In genomic region chr3:29493109-29493508, GRCh38 we compare ENCODE assay signal across 23 cellular contexts.
"Had no signal": no experiment of that assay in that cellular context is flagged by ENCODE, and none has a peak within 500 bp of the region (broad histone marks: within the 10 kb centered on the region; RNA-seq: fewer than 3 reads in every experiment).

No MANE protein-coding gene starts in this region.

- H3K27me3 Mint-ChIP-seq: activated CD4-positive, alpha-beta memory T cell treated with anti-CD3 and anti-CD28 coated beads for 36 hours; activated CD4-positive, alpha-beta T cell treated with anti-CD3 and anti-CD28 coated beads, Interleukin-2, amount 10 ng/mL, durations not matched to agents 7 days and 5 days; activated naive CD8-positive, alpha-beta T cell treated with anti-CD3 and anti-CD28 coated beads, Interleukin-2, amount 50 U/mL, for 24 hours; T-helper 17 cell had no signal

- ATAC-seq: activated naive CD4-positive, alpha-beta T cell treated with anti-CD3 and anti-CD28 coated beads, Interleukin-2, amount 50 U/mL, for 72 hours; activated naive CD8-positive, alpha-beta T cell treated with anti-CD3 and anti-CD28 coated beads, Interleukin-2, amount 50 U/mL, for 24 hours; activated T-cell treated with anti-CD3 and anti-CD28 coated beads, Interleukin-2, amount 50 U/mL, for 4 hours; body of pancreas; Panc1; Right ventricle myocardium inferior; T-helper 17 cell had no signal

- DNase-seq: activated CD4-positive, alpha-beta memory T cell treated with anti-CD3 and anti-CD28 coated beads for 36 hours; activated CD4-positive, alpha-beta T cell treated with anti-CD3 and anti-CD28 coated beads, Interleukin-2, amount 10 ng/mL, durations not matched to agents 7 days and 5 days; activated CD4-positive, CD25-positive, alpha-beta regulatory T cell; activated CD8-positive, alpha-beta memory T cell treated with anti-CD3 and anti-CD28 coated beads for 24 hours; activated effector memory CD4-positive, alpha-beta T cell treated with anti-CD3 and anti-CD28 coated beads, Interleukin-2, amount 50 U/mL, for 16 hours; activated naive CD4-positive, alpha-beta T cell treated with Interleukin-2 at 50 U/mL for 16 hours; activated naive CD8-positive, alpha-beta T cell treated with anti-CD3 and anti-CD28 coated beads, Interleukin-2, amount 50 U/mL, for 24 hours; activated T-cell treated with anti-CD3 and anti-CD28 coated beads, Interleukin-2, amount 50 U/mL, for 4 hours; amniotic stem cell; body of pancreas; central memory CD4-positive, alpha-beta T cell; NCI-H1092; NCI-H1417; NCI-H1930; NCI-H2171; NCI-H226; RPMI8226; T-helper 17 cell; T-helper 9 cell had no signal

- H3K4me3 ChIP-seq: ascending aorta, body of pancreas had no signal

- H3K27ac Mint-ChIP-seq: activated CD4-positive, alpha-beta memory T cell treated with anti-CD3 and anti-CD28 coated beads for 36 hours; activated CD4-positive, alpha-beta T cell treated with anti-CD3 and anti-CD28 coated beads, Interleukin-2, amount 10 ng/mL, durations not matched to agents 7 days and 5 days; activated naive CD4-positive, alpha-beta T cell treated with anti-CD3 and anti-CD28 coated beads, Interleukin-2, amount 50 U/mL, for 72 hours; activated naive CD8-positive, alpha-beta T cell treated with anti-CD3 and anti-CD28 coated beads, Interleukin-2, amount 50 U/mL, for 24 hours; T-helper 17 cell had no signal

- H3K27ac ChIP-seq: ascending aorta, body of pancreas had no signal

- H3K36me3 ChIP-seq: ascending aorta had no signal

- H3K36me3 Mint-ChIP-seq: activated CD4-positive, alpha-beta memory T cell treated with anti-CD3 and anti-CD28 coated beads for 36 hours; activated naive CD4-positive, alpha-beta T cell treated with anti-CD3 and anti-CD28 coated beads, Interleukin-2, amount 50 U/mL, for 72 hours had no signal

- H3K4me1 ChIP-seq: ascending aorta, body of pancreas had no signal

- H3K4me3 Mint-ChIP-seq: activated CD4-positive, alpha-beta memory T cell treated with anti-CD3 and anti-CD28 coated beads for 36 hours; activated CD4-positive, alpha-beta T cell treated with anti-CD3 and anti-CD28 coated beads, Interleukin-2, amount 10 ng/mL, durations not matched to agents 7 days and 5 days; activated naive CD8-positive, alpha-beta T cell treated with anti-CD3 and anti-CD28 coated beads, Interleukin-2, amount 50 U/mL, for 24 hours; activated T-cell treated with anti-CD3 and anti-CD28 coated beads, Interleukin-2, amount 50 U/mL, for 4 hours; T-helper 17 cell had no signal

- H3K27me3 ChIP-seq: ascending aorta, body of pancreas had no signal

- H3K4me1 Mint-ChIP-seq: activated CD4-positive, alpha-beta T cell treated with anti-CD3 and anti-CD28 coated beads, Interleukin-2, amount 10 ng/mL, durations not matched to agents 7 days and 5 days; activated naive CD8-positive, alpha-beta T cell treated with anti-CD3 and anti-CD28 coated beads, Interleukin-2, amount 50 U/mL, for 24 hours; T-helper 17 cell had no signal

- H3K9me3 Mint-ChIP-seq: activated CD4-positive, alpha-beta T cell treated with anti-CD3 and anti-CD28 coated beads, Interleukin-2, amount 10 ng/mL, durations not matched to agents 7 days and 5 days; activated naive CD8-positive, alpha-beta T cell treated with anti-CD3 and anti-CD28 coated beads, Interleukin-2, amount 50 U/mL, for 24 hours had no signal

- H3K9me3 ChIP-seq: ascending aorta, body of pancreas had no signal
